In the genomic region with DNA sequence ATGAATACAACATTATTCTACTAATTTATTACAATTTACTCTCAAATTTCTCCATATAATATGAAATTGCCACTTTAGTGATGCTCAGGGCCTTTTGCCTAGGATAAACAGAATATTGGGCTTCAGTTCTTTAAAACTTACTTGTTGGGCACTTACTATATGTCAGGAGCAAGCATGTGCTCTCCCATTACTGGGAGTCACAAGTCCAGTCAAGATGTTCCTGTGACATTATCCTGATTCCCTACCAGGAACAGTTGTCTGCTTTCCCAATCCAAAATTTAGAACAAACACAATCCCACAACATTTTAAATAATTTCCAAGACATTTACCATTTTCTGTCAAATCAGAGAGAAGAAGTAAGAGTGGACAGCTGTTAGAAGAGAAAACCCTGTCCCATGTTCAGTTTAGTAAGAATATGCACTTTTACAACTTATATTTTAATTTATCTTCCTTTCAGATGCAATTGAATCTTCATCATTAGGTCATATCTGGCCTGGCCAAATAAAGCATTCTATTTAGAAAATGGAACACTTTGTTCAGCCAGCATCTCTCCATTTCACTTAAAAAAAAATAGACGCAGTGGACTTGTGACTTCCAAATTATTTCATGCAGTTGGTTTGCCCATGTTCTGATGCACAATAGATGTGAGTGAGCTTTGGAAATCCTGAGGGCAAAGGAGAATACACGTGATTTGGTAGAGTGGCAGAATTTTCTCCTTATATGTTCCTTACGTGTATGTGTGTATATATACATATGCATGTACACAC, we compare ENCODE assay signal across 17 cellular contexts.
A peak's percentile ranks its signal among the peaks of the same experiment; 100 is the strongest.
DNase-seq lines count a peak whose midpoint lies in the region; ATAC-seq, FAIRE-seq and TF ChIP-seq lines count a peak whose summit lies in the region.
"Had no signal": no experiment of that assay in that cellular context is flagged by ENCODE, and none has a peak within 500 bp of the region (broad histone marks: within the 10 kb centered on the region; RNA-seq: fewer than 3 reads in every experiment).

No MANE protein-coding gene starts in this region.

- no peak overlapping the region for H3K4me3 ChIP-seq in left ventricle myocardium inferior
- no peak overlapping the region for H3K4me3 ChIP-seq in prostate gland
- no peak overlapping the region for H3K4me3 ChIP-seq in suprapubic skin

- H3K27ac ChIP-seq in left ventricle myocardium inferior (replicated peaks) (peak overlapping the region; percentile 17), prostate gland (peak overlapping the region; percentile 54 to 64), suprapubic skin (peak overlapping the region; percentile 76)
- no peak overlapping the region for H3K27ac ChIP-seq in CD4-positive, alpha-beta T cell (ENCODE audit: low read depth, low read length)

- H3K4me3 Mint-ChIP-seq in CD4-positive, alpha-beta T cell, result no peak overlapping the region
- H3K4me3 Mint-ChIP-seq: B cell; CD4-positive, alpha-beta memory T cell; H9 had no signal

- 64% methylated on average over 3 of the region's 3 CpGs for WGBS in prostate gland
- 78% methylated on average over 3 of the region's 3 CpGs for WGBS in suprapubic skin

- TF ChIP-seq CTCF in left ventricle myocardium inferior (IDR thresholded peaks at IDR 0.05; ENCODE audit: borderline replicate concordance), result no peak
- no peak for TF ChIP-seq CTCF in prostate gland (IDR thresholded peaks at IDR 0.05)
- TF ChIP-seq CTCF in suprapubic skin (IDR thresholded peaks at IDR 0.05), result no peak
- no peak for TF ChIP-seq CTCF in CD4-positive, alpha-beta T cell (IDR thresholded peaks at IDR 0.05)

- TF ChIP-seq EP300 in suprapubic skin (IDR thresholded peaks at IDR 0.05), result no peak

- H3K27me3 Mint-ChIP-seq in CD4-positive, alpha-beta T cell, result peaks cover 14% of the 10 kb centered on the region

- no peaks in the 10 kb centered on the region for H3K9me3 ChIP-seq in left ventricle myocardium inferior (replicated peaks)
- H3K9me3 ChIP-seq in prostate gland, result no peaks in the 10 kb centered on the region
- no peaks in the 10 kb centered on the region for H3K9me3 ChIP-seq in suprapubic skin
- no peaks in the 10 kb centered on the region for H3K9me3 ChIP-seq in CD4-positive, alpha-beta T cell (ENCODE audit: control insufficient read depth, low read length)

- FAIRE-seq in HTR-8/SVneo (lab: Jason Lieb, UNC), result no peak
- FAIRE-seq: G401.6, GM12891, HepG2 had no signal

- CTCF ChIA-PET in CD4-positive, alpha-beta T cell (lab: Charles Lee), result no interaction called here

- no peak for ATAC-seq in CD4-positive, alpha-beta T cell (ENCODE audit: poor library complexity)
- ATAC-seq: HepG2 had no signal

- no peak for TF ChIP-seq POLR2A in prostate gland (IDR thresholded peaks at IDR 0.05)
- TF ChIP-seq POLR2A in suprapubic skin (IDR thresholded peaks at IDR 0.05), result no peak

- POLR2A ChIA-PET in CD4-positive, alpha-beta T cell (lab: Charles Lee), result no interaction called here

- intact Hi-C loops in left ventricle myocardium inferior (cut with micrococcal nuclease) (no loop called here), cardiac septum (cut with DNase I) (no loop called here), prostate gland (cut with DNase I) (no loop called here)
- intact Hi-C loops in CD4-positive, alpha-beta T cell (cut with DNase I, micrococcal nuclease), result no loop called here

- no peak overlapping the region for H3K27ac Mint-ChIP-seq in CD4-positive, alpha-beta T cell
- H3K27ac Mint-ChIP-seq: B cell; CD4-positive, alpha-beta memory T cell; H9 had no signal

- DNase-seq in left ventricle myocardium inferior, result no peak
- no peak for DNase-seq in cardiac septum (ENCODE audit: low spot score)
- DNase-seq in prostate gland (ENCODE audit: low spot score), result no peak
- DNase-seq in suprapubic skin (ENCODE audit: low spot score in 2 of 2), result no peak
- DNase-seq in CD4-positive, alpha-beta T cell, result no peak
- DNase-seq in amygdala (lab: John Stamatoyannopoulos, UW), result no peak
- no peak for DNase-seq in HTR-8/SVneo (ENCODE audit: insufficient read length, low spot score)
- DNase-seq: C1 segment of cervical spinal cord; CD4-positive, alpha-beta memory T cell; DMS79; EL; GOT3; H9 had no signal

- no peaks in the 10 kb centered on the region for H3K36me3 ChIP-seq in left ventricle myocardium inferior
- H3K36me3 ChIP-seq in prostate gland, result no peaks in the 10 kb centered on the region
- no peaks in the 10 kb centered on the region for H3K36me3 ChIP-seq in suprapubic skin

- no peaks in the 10 kb centered on the region for H3K9me3 Mint-ChIP-seq in CD4-positive, alpha-beta T cell
- H3K9me3 Mint-ChIP-seq: H9 had no signal

- H3K36me3 Mint-ChIP-seq in CD4-positive, alpha-beta T cell (ENCODE audit: low read depth), result no peaks in the 10 kb centered on the region
- H3K36me3 Mint-ChIP-seq: CD4-positive, alpha-beta memory T cell had no signal

- peaks cover 16% of the 10 kb centered on the region for H3K27me3 ChIP-seq in left ventricle myocardium inferior (ENCODE audit: low read depth)
- H3K27me3 ChIP-seq in prostate gland (replicated peaks; ENCODE audit: insufficient read depth), result no peaks in the 10 kb centered on the region
- no peaks in the 10 kb centered on the region for H3K27me3 ChIP-seq in suprapubic skin
- H3K27me3 ChIP-seq in CD4-positive, alpha-beta T cell (ENCODE audit: control insufficient read depth, insufficient read depth, low read length), result peaks cover 5% of the 10 kb centered on the region

- H3K4me1 ChIP-seq in left ventricle myocardium inferior, result no peaks in the 10 kb centered on the region
- H3K4me1 ChIP-seq in prostate gland (replicated peaks), result no peaks in the 10 kb centered on the region
- peaks cover 5% of the 10 kb centered on the region for H3K4me1 ChIP-seq in suprapubic skin

- no peaks in the 10 kb centered on the region for H3K4me1 Mint-ChIP-seq in CD4-positive, alpha-beta T cell (ENCODE audit: low read depth)
- H3K4me1 Mint-ChIP-seq: B cell; CD4-positive, alpha-beta memory T cell had no signal
